In genomic region chr2:194346189-194346588, GRCh38 we compare ENCODE assay signal across 1 cellular context.
TF ChIP-seq lines count a peak whose summit lies in the region.

No MANE protein-coding gene starts in this region.

TF ChIP-seq in HepG2, 621 proteins besides CTCF, POLR2A, EP300 and RAD21 (continued from another document):
- TF ChIP-seq, protein P1, sequence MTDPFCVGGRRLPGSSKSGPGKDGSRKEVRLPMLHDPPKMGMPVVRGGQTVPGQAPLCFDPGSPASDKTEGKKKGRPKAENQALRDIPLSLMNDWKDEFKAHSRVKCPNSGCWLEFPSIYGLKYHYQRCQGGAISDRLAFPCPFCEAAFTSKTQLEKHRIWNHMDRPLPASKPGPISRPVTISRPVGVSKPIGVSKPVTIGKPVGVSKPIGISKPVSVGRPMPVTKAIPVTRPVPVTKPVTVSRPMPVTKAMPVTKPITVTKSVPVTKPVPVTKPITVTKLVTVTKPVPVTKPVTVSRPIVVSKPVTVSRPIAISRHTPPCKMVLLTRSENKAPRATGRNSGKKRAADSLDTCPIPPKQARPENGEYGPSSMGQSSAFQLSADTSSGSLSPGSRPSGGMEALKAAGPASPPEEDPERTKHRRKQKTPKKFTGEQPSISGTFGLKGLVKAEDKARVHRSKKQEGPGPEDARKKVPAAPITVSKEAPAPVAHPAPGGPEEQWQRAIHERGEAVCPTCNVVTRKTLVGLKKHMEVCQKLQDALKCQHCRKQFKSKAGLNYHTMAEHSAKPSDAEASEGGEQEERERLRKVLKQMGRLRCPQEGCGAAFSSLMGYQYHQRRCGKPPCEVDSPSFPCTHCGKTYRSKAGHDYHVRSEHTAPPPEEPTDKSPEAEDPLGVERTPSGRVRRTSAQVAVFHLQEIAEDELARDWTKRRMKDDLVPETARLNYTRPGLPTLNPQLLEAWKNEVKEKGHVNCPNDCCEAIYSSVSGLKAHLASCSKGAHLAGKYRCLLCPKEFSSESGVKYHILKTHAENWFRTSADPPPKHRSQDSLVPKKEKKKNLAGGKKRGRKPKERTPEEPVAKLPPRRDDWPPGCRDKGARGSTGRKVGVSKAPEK (CRISPR knock-in tag; IDR thresholded peaks at IDR 0.05; ENCODE audit: borderline replicate concordance): no peak
- TF ChIP-seq ZNF841 (CRISPR knock-in tag; IDR thresholded peaks at IDR 0.05; ENCODE audit: borderline replicate concordance) (no peak), ZNF234 (CRISPR knock-in tag; conservative IDR thresholded peaks at IDR 0.05) (no peak), CENPT (CRISPR knock-in tag; IDR thresholded peaks at IDR 0.05; ENCODE audit: low read depth) (no peak), SIN3A (IDR thresholded peaks at IDR 0.05; ENCODE audit: borderline replicate concordance, low read depth, low read length) (no peak), ZNF407 (CRISPR knock-in tag; IDR thresholded peaks at IDR 0.05; ENCODE audit: not compliant biosample characterization) (no peak), ZNF496 (CRISPR knock-in tag; IDR thresholded peaks at IDR 0.05; ENCODE audit: insufficient replicate concordance) (no peak), THYN1 (CRISPR knock-in tag; IDR thresholded peaks at IDR 0.05; ENCODE audit: borderline replicate concordance, low read depth) (no peak), PREB (CRISPR knock-in tag; IDR thresholded peaks at IDR 0.05) (no peak)
- TF ChIP-seq, protein P2, sequence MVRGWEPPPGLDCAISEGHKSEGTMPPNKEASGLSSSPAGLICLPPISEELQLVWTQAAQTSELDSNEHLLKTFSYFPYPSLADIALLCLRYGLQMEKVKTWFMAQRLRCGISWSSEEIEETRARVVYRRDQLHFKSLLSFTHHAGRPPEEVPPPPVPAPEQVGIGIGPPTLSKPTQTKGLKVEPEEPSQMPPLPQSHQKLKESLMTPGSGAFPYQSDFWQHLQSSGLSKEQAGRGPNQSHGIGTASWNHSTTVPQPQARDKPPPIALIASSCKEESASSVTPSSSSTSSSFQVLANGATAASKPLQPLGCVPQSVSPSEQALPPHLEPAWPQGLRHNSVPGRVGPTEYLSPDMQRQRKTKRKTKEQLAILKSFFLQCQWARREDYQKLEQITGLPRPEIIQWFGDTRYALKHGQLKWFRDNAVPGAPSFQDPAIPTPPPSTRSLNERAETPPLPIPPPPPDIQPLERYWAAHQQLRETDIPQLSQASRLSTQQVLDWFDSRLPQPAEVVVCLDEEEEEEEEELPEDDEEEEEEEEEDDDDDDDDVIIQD (CRISPR knock-in tag; IDR thresholded peaks at IDR 0.05; ENCODE audit: low read depth): no peak
- TF ChIP-seq, protein P3, sequence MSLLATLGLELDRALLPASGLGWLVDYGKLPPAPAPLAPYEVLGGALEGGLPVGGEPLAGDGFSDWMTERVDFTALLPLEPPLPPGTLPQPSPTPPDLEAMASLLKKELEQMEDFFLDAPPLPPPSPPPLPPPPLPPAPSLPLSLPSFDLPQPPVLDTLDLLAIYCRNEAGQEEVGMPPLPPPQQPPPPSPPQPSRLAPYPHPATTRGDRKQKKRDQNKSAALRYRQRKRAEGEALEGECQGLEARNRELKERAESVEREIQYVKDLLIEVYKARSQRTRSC (CRISPR knock-in tag; IDR thresholded peaks at IDR 0.05; ENCODE audit: low read depth): no peak
